ENCODE assay signal across 22 cellular contexts in the genomic region with DNA sequence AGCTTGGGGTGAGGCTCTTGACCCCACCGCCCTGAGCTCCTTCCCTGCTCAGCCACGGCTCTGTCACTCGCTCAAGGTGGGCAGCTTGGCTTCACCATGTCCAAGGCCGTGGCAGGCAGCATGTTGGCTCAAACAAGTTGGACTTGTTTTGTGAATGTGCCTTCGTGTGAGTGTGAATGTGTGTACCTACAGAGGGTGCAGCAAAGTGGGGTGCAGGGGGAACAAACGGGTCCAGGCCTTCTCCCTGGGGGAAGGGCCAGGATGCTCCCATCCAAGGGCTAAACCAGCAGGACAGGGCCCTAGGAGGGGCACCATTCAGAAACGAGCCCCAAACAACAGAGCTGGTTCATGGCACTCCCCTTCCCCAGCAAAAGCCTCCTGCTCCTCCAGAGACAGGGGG. TPM values are rescaled to one million over a fixed set of nuclear protein-coding genes. Genes with fewer than 3 reads are reported as not detected.
DNase-seq lines count a peak whose midpoint lies in the region; ATAC-seq and TF ChIP-seq lines count a peak whose summit lies in the region.
"Had no signal": no experiment of that assay in that cellular context is flagged by ENCODE, and none has a peak within 500 bp of the region (broad histone marks: within the 10 kb centered on the region; RNA-seq: fewer than 3 reads in every experiment).

No MANE protein-coding gene starts in this region.

- H3K4me1 ChIP-seq in right atrium auricular region: peaks cover 0 to 10% of the 10 kb centered on the region in 2 donors
- H3K4me1 ChIP-seq in spleen: peaks cover 0 to 28% (median 11%) of the 10 kb centered on the region in 6 donors

- intact Hi-C loops in Right ventricle myocardium inferior (cut with DNase I): no loop called here
- intact Hi-C loops in spleen (cut with DNase I; ENCODE audit: low total_unique reads): no loop called here

- no peak for TF ChIP-seq POLR2A in spleen (IDR thresholded peaks at IDR 0.05)

- H3K9me3 ChIP-seq in right atrium auricular region (peaks cover 0 to 4% of the 10 kb centered on the region in 2 donors), spleen (no peaks in the 10 kb centered on the region)
- H3K9me3 ChIP-seq: BLaER1 had no signal

- H3K27ac ChIP-seq in right atrium auricular region: no peak overlapping the region
- no peak overlapping the region for H3K27ac ChIP-seq in spleen
- H3K27ac ChIP-seq: BLaER1 had no signal

- no peak overlapping the region for H3K4me3 ChIP-seq in right atrium auricular region
- H3K4me3 ChIP-seq in spleen: no peak overlapping the region
- H3K4me3 ChIP-seq: BLaER1, GM23338 had no signal

- 70 to 85% (median 72%) methylated on average over 6 to 7 of the region's 7 CpGs for WGBS in spleen, 5 donors

- peaks cover 0 to 7% of the 10 kb centered on the region in 2 donors for H3K27me3 ChIP-seq in right atrium auricular region
- H3K27me3 ChIP-seq in spleen (replicated peaks in 1 of 7): peaks cover 0 to 51% (median 9%) of the 10 kb centered on the region in 7 donors

- ATAC-seq in Right ventricle myocardium inferior: no peak
- ATAC-seq: GM23338, HCT116, HepG2 had no signal

- DNase-seq in right atrium auricular region (ENCODE audit: low spot score) (peak; percentile 49), Right ventricle myocardium inferior (ENCODE audit: missing footprints) (no peak), mesenteric fat pad (ENCODE audit: low spot score) (peak; percentile 75), spleen (peak; percentile 73), SK-N-DZ (ENCODE audit: low spot score) (no peak)
- DNase-seq in stimulated activated CD4-positive, alpha-beta T cell treated with anti-CD3 and anti-CD28 coated beads, Interleukin-4, amount 100 ng/mL, for 4 hours: no peak
- DNase-seq in stimulated activated naive CD4-positive, alpha-beta T cell treated with Interleukin-2 at 50 U/mL for 16 hours (lab: John Stamatoyannopoulos, UW): no peak
- DNase-seq: 8988T; CD4-positive, alpha-beta memory T cell; DMS153; DMS79; GDM1; H7; HFFc6 had no signal

- no peak for TF ChIP-seq CTCF in right atrium auricular region (IDR thresholded peaks at IDR 0.05)
- no peak for TF ChIP-seq CTCF in spleen (IDR thresholded peaks at IDR 0.05 in 8 of 11, conservative IDR thresholded peaks at IDR 0.05 in 3 of 11)

- H3K36me3 ChIP-seq in right atrium auricular region (no peaks in the 10 kb centered on the region), spleen (no peaks in the 10 kb centered on the region)
- H3K36me3 ChIP-seq: BLaER1 had no signal

RNA-seq across cellular contexts. Expression of a gene that starts 4.8 kb away (rescaled TPM):
- total RNA-seq in right atrium auricular region (under 1 TPM in 1 of 2 donors, not detected in 1; 0.35 TPM), Right ventricle myocardium inferior (0.32 TPM), mesenteric fat pad (not detected), spleen (1 to 10 TPM in 1 of 7 donors, under 1 TPM in 6; 0.32 to 2.6 (median 0.64) TPM)
- under 1 TPM; 0.23 to 0.61 (median 0.41) TPM for polyA plus RNA-seq in spleen
- not detected in 2 replicates for polyA plus RNA-seq in SK-N-DZ (2014; cell fraction: cytosol; rRNA removed)
- not detected in 2 replicates for polyA plus RNA-seq in SK-N-DZ (2014; cell fraction: nucleus; rRNA removed)
- total RNA-seq: A673, Daoy, HepG2, HFFc6 had no signal
- polyA plus RNA-seq: AG04450, CD14-positive monocyte had no signal

Comparison
In these comparisons a context has a peak if more than half of its experiments do, and no peak if none do; other contexts are left out.
1. DNase-seq: peak in right atrium auricular region (single experiment), mesenteric fat pad (single experiment) and spleen (single experiment); none in Right ventricle myocardium inferior (single experiment), stimulated activated CD4-positive, alpha-beta T cell treated with anti-CD3 and anti-CD28 coated beads, Interleukin-4, amount 100 ng/mL, for 4 hours (0 of 2), stimulated activated naive CD4-positive, alpha-beta T cell treated with Interleukin-2 at 50 U/mL for 16 hours (single experiment) and SK-N-DZ (single experiment).